ENCODE assay signal across 8 cellular contexts in genomic region chr12:50187084-50187900, GRCh38. TPM values are rescaled to one million over a fixed set of nuclear protein-coding genes. Genes with fewer than 3 reads are reported as not detected.
A peak's percentile ranks its signal among the peaks of the same experiment; 100 is the strongest.
DNase-seq lines count a peak whose midpoint lies in the region; ATAC-seq and TF ChIP-seq lines count a peak whose summit lies in the region.

No MANE protein-coding gene starts in this region.

- DNase-seq in A673 (ENCODE audit: low spot score) = peak; percentile 75
- DNase-seq in RWPE2 (ENCODE audit: low spot score) = no peak
- peak; percentile 96 for DNase-seq in fibroblast of peridontal ligament (ENCODE audit: extremely low read depth)
- no peak for DNase-seq in COLO668 (lab: John Stamatoyannopoulos, UW; ENCODE audit: unreplicated experiment)
- DNase-seq in cerebellar cortex (ENCODE audit: low spot score) = no peak
- no peak for DNase-seq in pons (ENCODE audit: low spot score)

- H3K4me1 ChIP-seq in A673 (ENCODE audit: insufficient read depth, low read length, poor library complexity, severe bottlenecking) (peaks cover 52% of the 10 kb centered on the region), RWPE2 (ENCODE audit: insufficient read depth, poor library complexity, severe bottlenecking) (peaks cover 41% of the 10 kb centered on the region), stomach smooth muscle (ENCODE audit: control insufficient read depth, insufficient read depth, low read length) (peaks cover 19% of the 10 kb centered on the region)

- POLR2A ChIA-PET in A673 (lab: Charles Lee; ENCODE audit: low non-redundant PET) = interaction anchor here (0.6 kb wide), 1 partner anchor 13 kb away, joined by 3 read pairs; no protein-coding TSS in a partner anchor

- ATAC-seq in GM19455 (IDR thresholded peaks at IDR 0.05; ENCODE audit: unreplicated experiment) = peak; percentile 65
- peak; percentile 22; the same call in 2 of the 3 replicates for ATAC-seq in RWPE2 (ENCODE audit: low read depth)

- H3K9me3 ChIP-seq in A673 (ENCODE audit: low read depth, low read length, poor library complexity, severe bottlenecking) (no peaks in the 10 kb centered on the region), RWPE2 (ENCODE audit: severe bottlenecking) (no peaks in the 10 kb centered on the region), stomach smooth muscle (ENCODE audit: control insufficient read depth in 2 of 2, low read length in 2 of 2) (no peaks in the 10 kb centered on the region)

- no peak overlapping the region for H3K4me3 ChIP-seq in A673 (ENCODE audit: low read depth, low read length, poor library complexity, severe bottlenecking)
- H3K4me3 ChIP-seq in RWPE2 (ENCODE audit: severe bottlenecking) = no peak overlapping the region
- H3K4me3 ChIP-seq in stomach smooth muscle (ENCODE audit: low read length in 2 of 2) = peak overlapping the region in 1 of 2 donors; percentile 29

- intact Hi-C loops in A673 (cut with micrococcal nuclease; ENCODE audit: unreplicated experiment) = loop anchor here (5.0 to 10.0 kb wide), 2 partner anchors 35 to 128 kb away; no protein-coding TSS in a partner anchor

- H3K36me3 ChIP-seq in A673 (ENCODE audit: insufficient read depth, low read length, poor library complexity, severe bottlenecking) = peaks cover 20% of the 10 kb centered on the region
- H3K36me3 ChIP-seq in RWPE2 (ENCODE audit: low read depth) = peaks cover 88% of the 10 kb centered on the region
- H3K36me3 ChIP-seq in stomach smooth muscle (ENCODE audit: control insufficient read depth in 2 of 2, insufficient read depth in 2 of 2, low read length in 2 of 2) = peaks cover under 1 to 11% of the 10 kb centered on the region in 2 donors

- H3K27me3 ChIP-seq in A673 (replicated peaks; ENCODE audit: insufficient read depth, low read depth, low read length, poor library complexity) = no peaks in the 10 kb centered on the region
- H3K27me3 ChIP-seq in RWPE2 (ENCODE audit: insufficient read depth, poor library complexity, severe bottlenecking) = no peaks in the 10 kb centered on the region
- H3K27me3 ChIP-seq in stomach smooth muscle (ENCODE audit: control insufficient read depth in 1 of 2, insufficient read depth in 2 of 2, low read length in 2 of 2) = no peaks in the 10 kb centered on the region

- H3K9ac ChIP-seq in stomach smooth muscle (ENCODE audit: low read length in 2 of 2) = peak overlapping the region in 1 of 2 donors; percentile 42

- TF ChIP-seq CTCF in A673 (conservative IDR thresholded peaks at IDR 0.05; ENCODE audit: low read depth, low read length) (0 out of 2 replicates have a peak, but pooled peaks have one; percentile 15), RWPE2 (IDR thresholded peaks at IDR 0.05; ENCODE audit: poor library complexity, severe bottlenecking) (no peak)

- CTCF ChIA-PET in A673 (lab: Charles Lee) = no interaction called here

- peak overlapping the region; percentile 71 for H3K27ac ChIP-seq in A673 (ENCODE audit: low read depth, low read length, poor library complexity, severe bottlenecking)
- H3K27ac ChIP-seq in RWPE2 (ENCODE audit: poor library complexity, severe bottlenecking) = peak overlapping the region; percentile 89
- H3K27ac ChIP-seq in stomach smooth muscle (ENCODE audit: low read length) = peak overlapping the region; percentile 11

- no TSS peak for BruUV-seq in A673 (replicated peaks; lab: Mats Ljungman, UMichigan)

RNA-seq across cellular contexts. Expression of gene CERS5, which starts 20.1 kb away (rescaled TPM):
- 57.0 and 63.7 TPM in 2 replicates for total RNA-seq in A673 (2021)

Comparison
In these comparisons a context has a peak if more than half of its experiments do, and no peak if none do; other contexts are left out.
1. DNase-seq: peak in A673 (single experiment) and fibroblast of peridontal ligament (single experiment); none in RWPE2 (single experiment), COLO668 (single experiment), cerebellar cortex (single experiment) and pons (single experiment).
2. H3K27ac ChIP-seq: peak in every context shown above with its lines; median percentile 89 in RWPE2; 71 in A673; 11 in stomach smooth muscle.